ENCODE assay signal across 1 cellular context in the genomic region with DNA sequence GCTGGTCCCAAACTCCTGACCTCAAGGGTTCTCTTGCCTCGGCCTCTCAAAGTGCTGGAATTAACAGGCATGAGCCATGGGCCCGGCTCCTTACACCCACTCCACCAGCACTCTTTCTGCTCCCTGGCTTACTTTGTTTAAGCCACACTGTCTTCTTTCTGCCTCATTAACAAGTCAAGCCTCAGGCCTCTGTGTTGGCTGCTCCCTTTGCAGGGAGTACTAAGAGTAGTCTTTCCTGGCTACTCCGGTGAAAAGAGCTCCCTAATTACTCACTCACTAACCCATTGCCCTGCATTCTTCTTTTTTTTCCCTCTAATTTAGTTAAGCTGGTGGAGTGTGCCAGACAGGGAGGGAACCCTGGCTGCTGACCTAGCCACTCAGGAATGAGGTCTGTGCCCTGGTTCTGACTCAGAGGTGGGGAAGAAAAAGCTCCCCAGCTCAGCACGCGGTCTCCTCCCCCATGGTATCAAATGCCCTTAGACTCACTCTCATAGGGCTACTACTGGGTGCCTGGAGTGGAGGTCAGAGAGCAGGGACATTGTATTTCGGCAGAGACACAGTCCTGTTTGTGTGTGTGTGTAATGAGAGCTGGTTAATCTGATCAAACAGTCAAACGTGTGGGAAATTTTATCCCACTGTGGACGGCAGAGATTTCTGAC.
A peak's percentile ranks its signal among the peaks of the same experiment; 100 is the strongest.
TF ChIP-seq lines count a peak whose summit lies in the region.

No MANE protein-coding gene starts in this region.

TF ChIP-seq in HCT116, 20 proteins besides CTCF, POLR2A, EP300 and RAD21 (continued from another document):
- TF ChIP-seq REST (IDR thresholded peaks at IDR 0.05; ENCODE audit: low read depth) (no peak), SIN3A (IDR thresholded peaks at IDR 0.05; ENCODE audit: low read depth) (no peak; the same call in 1 of the 2 replicates), CBX3 (IDR thresholded peaks at IDR 0.05; ENCODE audit: low read depth) (0 out of 2 replicates have a peak, but pooled peaks have one; percentile 67), FOSL1 (IDR thresholded peaks at IDR 0.05; ENCODE audit: low read depth) (peak; percentile 82), TCF7L2 (IDR thresholded peaks at IDR 0.05; ENCODE audit: borderline replicate concordance, extremely low read depth, insufficient read depth, insufficient read length) (no peak), POLR2AphosphoS5 (IDR thresholded peaks at IDR 0.05; ENCODE audit: low read depth, low read length) (0 out of 2 replicates have a peak, but pooled peaks have one; percentile 16)
- TF ChIP-seq, protein P1, sequence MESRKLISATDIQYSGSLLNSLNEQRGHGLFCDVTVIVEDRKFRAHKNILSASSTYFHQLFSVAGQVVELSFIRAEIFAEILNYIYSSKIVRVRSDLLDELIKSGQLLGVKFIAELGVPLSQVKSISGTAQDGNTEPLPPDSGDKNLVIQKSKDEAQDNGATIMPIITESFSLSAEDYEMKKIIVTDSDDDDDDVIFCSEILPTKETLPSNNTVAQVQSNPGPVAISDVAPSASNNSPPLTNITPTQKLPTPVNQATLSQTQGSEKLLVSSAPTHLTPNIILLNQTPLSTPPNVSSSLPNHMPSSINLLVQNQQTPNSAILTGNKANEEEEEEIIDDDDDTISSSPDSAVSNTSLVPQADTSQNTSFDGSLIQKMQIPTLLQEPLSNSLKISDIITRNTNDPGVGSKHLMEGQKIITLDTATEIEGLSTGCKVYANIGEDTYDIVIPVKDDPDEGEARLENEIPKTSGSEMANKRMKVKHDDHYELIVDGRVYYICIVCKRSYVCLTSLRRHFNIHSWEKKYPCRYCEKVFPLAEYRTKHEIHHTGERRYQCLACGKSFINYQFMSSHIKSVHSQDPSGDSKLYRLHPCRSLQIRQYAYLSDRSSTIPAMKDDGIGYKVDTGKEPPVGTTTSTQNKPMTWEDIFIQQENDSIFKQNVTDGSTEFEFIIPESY (IDR thresholded peaks at IDR 0.05; ENCODE audit: extremely low read depth, insufficient replicate concordance, low read length) = no peak
